In the genomic region with DNA sequence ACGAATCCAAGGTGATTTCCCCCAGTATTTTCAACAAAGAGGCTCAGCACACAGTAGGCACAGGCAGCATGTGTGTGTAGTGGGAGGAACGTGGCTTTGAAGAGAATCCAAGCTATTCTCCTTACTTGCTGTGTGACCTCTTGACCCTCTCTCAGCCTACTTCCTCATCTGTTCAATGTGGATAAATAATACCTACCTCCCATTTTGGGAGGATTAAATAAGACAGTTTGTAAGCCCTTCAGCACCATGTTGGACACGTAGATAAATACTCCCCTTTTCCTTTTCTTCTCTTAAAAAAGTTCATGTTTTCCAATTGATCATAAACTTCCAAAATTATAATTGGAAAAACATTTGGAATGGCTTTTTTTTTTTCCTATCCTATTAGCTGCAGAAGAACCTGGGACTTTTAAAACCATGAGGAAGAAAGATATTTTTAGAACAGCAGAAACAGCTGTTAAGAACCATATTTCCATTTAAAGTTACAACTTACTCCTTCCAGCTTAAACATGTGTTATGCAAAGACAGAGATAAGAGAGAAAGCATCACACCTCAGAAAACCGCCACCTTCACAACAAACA, we compare ENCODE assay signal across 17 cellular contexts. TPM values are rescaled to one million over a fixed set of nuclear protein-coding genes. Genes with fewer than 3 reads are reported as not detected.
DNase-seq lines count a peak whose midpoint lies in the region; ATAC-seq and TF ChIP-seq lines count a peak whose summit lies in the region.
"Had no signal": no experiment of that assay in that cellular context is flagged by ENCODE, and none has a peak within 500 bp of the region (broad histone marks: within the 10 kb centered on the region; RNA-seq: fewer than 3 reads in every experiment).

No MANE protein-coding gene starts in this region.

- H3K4me1 ChIP-seq in fibroblast of lung (ENCODE audit: control insufficient read depth, extremely low read depth, insufficient read depth, low read length), result peaks cover 4% of the 10 kb centered on the region
- H3K4me1 ChIP-seq in thoracic aorta (ENCODE audit: control insufficient read depth in 1 of 2, low read depth in 2 of 2), result peaks cover 7 to 11% of the 10 kb centered on the region in 2 donors
- H3K4me1 ChIP-seq in gastroesophageal sphincter, result peaks cover 7 to 16% (median 8%) of the 10 kb centered on the region in 3 donors
- H3K4me1 ChIP-seq: parathyroid adenoma, thyroid gland had no signal

- TF ChIP-seq POLR2A in gastroesophageal sphincter (IDR thresholded peaks at IDR 0.05), result no peak

- peak overlapping the region; percentile 61 for H3K4me2 ChIP-seq in fibroblast of lung (ENCODE audit: extremely low read depth, insufficient read depth, low read length)

- WGBS in gastroesophageal sphincter (ENCODE audit: low coverage in 1 of 2), 2 donors, result 23 to 37% methylated on average over 4 of the region's 4 CpGs

- H3K9ac ChIP-seq in SK-N-MC (ENCODE audit: insufficient read length) (no peak overlapping the region), fibroblast of lung (ENCODE audit: insufficient read depth, low read length) (no peak overlapping the region)
- H3K9ac ChIP-seq: parathyroid adenoma had no signal

- DNase-seq in SKM-1 treated with dmso at 0.1 percent for 144 hours (lab: John Stamatoyannopoulos, UW; ENCODE audit: unreplicated experiment) (peak; percentile 29), SKM-1 (lab: John Stamatoyannopoulos, UW; ENCODE audit: unreplicated experiment) (no peak), SK-N-MC (ENCODE audit: low read depth, low spot score) (no peak), fibroblast of lung (ENCODE audit: low read depth in 2 of 2) (peak; percentile 9 to 34), thoracic aorta (ENCODE audit: low spot score) (no peak), 8988T (no peak), putamen (ENCODE audit: low spot score) (no peak)
- DNase-seq: activated CD8-positive, alpha-beta memory T cell treated with anti-CD3 and anti-CD28 coated beads, Interleukin-2, amount 10 ng/mL, durations not matched to agents 7 days and 5 days; NCI-H146; thyroid gland; WERI-Rb-1 had no signal

- no peaks in the 10 kb centered on the region for H4K20me1 ChIP-seq in fibroblast of lung (ENCODE audit: control insufficient read depth, extremely low read depth, insufficient read depth, low read length)

- H3K9me3 ChIP-seq in SK-N-MC (ENCODE audit: low read depth, low read length) (no peaks in the 10 kb centered on the region), fibroblast of lung (ENCODE audit: control insufficient read depth, insufficient read depth, low read depth, low read length) (no peaks in the 10 kb centered on the region), thoracic aorta (no peaks in the 10 kb centered on the region), gastroesophageal sphincter (no peaks in the 10 kb centered on the region)
- H3K9me3 ChIP-seq: esophagus muscularis mucosa, thyroid gland had no signal

- ATAC-seq in thoracic aorta (ENCODE audit: insufficient number of reproducible peaks, low FRiP score, low read depth), result no peak
- ATAC-seq in gastroesophageal sphincter, result no peak
- ATAC-seq: activated CD8-positive, alpha-beta memory T cell treated with anti-CD3 and anti-CD28 coated beads, Interleukin-2, amount 10 ng/mL, durations not matched to agents 7 days and 5 days; GM12878; HepG2 had no signal

- H3K27me3 ChIP-seq in fibroblast of lung (ENCODE audit: control insufficient read depth, insufficient read depth, low read length), result no peaks in the 10 kb centered on the region
- H3K27me3 ChIP-seq in thoracic aorta (replicated peaks; ENCODE audit: insufficient read depth), result no peaks in the 10 kb centered on the region
- H3K27me3 ChIP-seq in gastroesophageal sphincter, result no peaks in the 10 kb centered on the region
- H3K27me3 ChIP-seq: esophagus muscularis mucosa, thyroid gland had no signal

- H3K4me3 ChIP-seq in SK-N-MC (no peak overlapping the region), fibroblast of lung (replicated peaks in 1 of 4; ENCODE audit: control extremely low read depth in 1 of 4, insufficient read depth in 1 of 4, low read depth in 3 of 4, low read length in 4 of 4) (no peak overlapping the region), thoracic aorta (peak overlapping the region; percentile 31), gastroesophageal sphincter (no peak overlapping the region)
- H3K4me3 ChIP-seq: esophagus muscularis mucosa, GM12878, lung, thyroid gland had no signal

- peaks cover 7% of the 10 kb centered on the region; the same call in 1 of the 2 replicates for H3K36me3 ChIP-seq in SK-N-MC (ENCODE audit: insufficient read depth, low read length)
- H3K36me3 ChIP-seq in fibroblast of lung (ENCODE audit: control insufficient read depth, insufficient read depth, low read length), result no peaks in the 10 kb centered on the region
- no peaks in the 10 kb centered on the region for H3K36me3 ChIP-seq in thoracic aorta
- no peaks in the 10 kb centered on the region for H3K36me3 ChIP-seq in gastroesophageal sphincter
- H3K36me3 ChIP-seq: esophagus muscularis mucosa, thyroid gland, WERI-Rb-1 had no signal

- H3K79me2 ChIP-seq in fibroblast of lung (ENCODE audit: control insufficient read depth, insufficient read depth, low read length), result no peaks in the 10 kb centered on the region
- H3K79me2 ChIP-seq: parathyroid adenoma had no signal

- no peak overlapping the region for H2AFZ ChIP-seq in fibroblast of lung (ENCODE audit: low read length)
- H2AFZ ChIP-seq: parathyroid adenoma had no signal

- TF ChIP-seq CTCF in fibroblast of lung (conservative IDR thresholded peaks at IDR 0.05 in 1 of 2, IDR thresholded peaks at IDR 0.05 in 1 of 2; ENCODE audit: low read depth in 1 of 2, low read length in 2 of 2) (no peak), thoracic aorta (IDR thresholded peaks at IDR 0.05) (no peak), gastroesophageal sphincter (IDR thresholded peaks at IDR 0.05) (no peak)

- H3K27ac ChIP-seq in SK-N-MC, result peak overlapping the region; percentile 61; the same call in 1 of the 2 replicates
- H3K27ac ChIP-seq in fibroblast of lung (ENCODE audit: insufficient read depth, low read length), result peak overlapping the region; percentile 52
- peak overlapping the region; percentile 60 to 83 for H3K27ac ChIP-seq in thoracic aorta
- peak overlapping the region in 2 of 4 donors; percentile 16 to 31 for H3K27ac ChIP-seq in gastroesophageal sphincter
- H3K27ac ChIP-seq: esophagus muscularis mucosa, parathyroid adenoma, thyroid gland, WERI-Rb-1 had no signal

- no peak for TF ChIP-seq EP300 in gastroesophageal sphincter (IDR thresholded peaks at IDR 0.05)

RNA-seq across cellular contexts. Expression of a gene that starts 56.1 kb away (rescaled TPM):
- total RNA-seq in fibroblast of lung, result 7.2 and 15.0 TPM in 2 replicates
- polyA plus RNA-seq in fibroblast of lung, result 7.7 and 12.5 TPM in 2 replicates
- 7.3 and 10.5 TPM in 2 replicates for polyA plus RNA-seq in fibroblast of lung (2012)
- polyA minus RNA-seq in fibroblast of lung (ENCODE audit: low replicate concordance), result 8.1 and 22.0 TPM in 2 replicates
- total RNA-seq in thoracic aorta, result 10 to 100 TPM; 22.2 to 25.6 TPM
- total RNA-seq in gastroesophageal sphincter, result 10 to 100 TPM; 14.2 to 24.0 (median 18.4) TPM

Comparison
In these comparisons a context has a peak if more than half of its experiments do, and no peak if none do; other contexts are left out.
1. DNase-seq: peak in SKM-1 treated with dmso at 0.1 percent for 144 hours (single experiment) and fibroblast of lung (2 of 2); none in SKM-1 (single experiment), SK-N-MC (single experiment), thoracic aorta (single experiment), 8988T (single experiment) and putamen (single experiment).